In genomic region chr11:122491486-122491885, GRCh38 we compare ENCODE assay signal across 13 cellular contexts.
DNase-seq lines count a peak whose midpoint lies in the region; ATAC-seq and TF ChIP-seq lines count a peak whose summit lies in the region.
"Had no signal": no experiment of that assay in that cellular context is flagged by ENCODE, and none has a peak within 500 bp of the region (broad histone marks: within the 10 kb centered on the region; RNA-seq: fewer than 3 reads in every experiment).

No MANE protein-coding gene starts in this region.

- H3K27ac Mint-ChIP-seq in brain (peak overlapping the region in 3 of 5 experiments; percentile 38 to 59 (median 57)), glutamatergic neuron (ENCODE audit: unreplicated experiment) (no peak overlapping the region)
- H3K27ac Mint-ChIP-seq: natural killer cell had no signal

- POLR2A ChIA-PET in SK-N-SH (lab: Yijun Ruan, JAX): no interaction called here

- no peak overlapping the region for H3K27ac ChIP-seq in SK-N-SH (ENCODE audit: low read depth in 2 of 2, low read length in 1 of 2)
- peak overlapping the region in 1 of 2 donors; percentile 28 for H3K27ac ChIP-seq in aorta (ENCODE audit: low read depth in 1 of 2, low read length in 2 of 2)
- no peak overlapping the region for H3K27ac ChIP-seq in tibial artery
- H3K27ac ChIP-seq: coronary artery had no signal

- no peak overlapping the region for H3K4me3 Mint-ChIP-seq in brain
- H3K4me3 Mint-ChIP-seq in glutamatergic neuron (ENCODE audit: unreplicated experiment): no peak overlapping the region
- H3K4me3 Mint-ChIP-seq: natural killer cell had no signal

- peaks cover 0 to 3% of the 10 kb centered on the region in 2 experiments; a peak in 2 of 4 replicates for H3K4me1 ChIP-seq in SK-N-SH (ENCODE audit: control insufficient read depth in 1 of 2, insufficient read depth in 2 of 2, low read depth in 1 of 2, low read length in 1 of 2)
- H3K4me1 ChIP-seq in aorta (ENCODE audit: control insufficient read depth in 1 of 2, insufficient read depth in 2 of 2, low read length in 2 of 2): peaks cover 6 to 8% of the 10 kb centered on the region in 2 donors
- H3K4me1 ChIP-seq in tibial artery: peaks cover 0 to 24% (median 4%) of the 10 kb centered on the region in 4 donors

- TF ChIP-seq RAD21 in SK-N-SH (IDR thresholded peaks at IDR 0.05; ENCODE audit: low read length): no peak

- peaks cover 4% of the 10 kb centered on the region; the same call in 1 of the 2 replicates for H3K27me3 ChIP-seq in SK-N-SH (ENCODE audit: insufficient read depth)
- no peaks in the 10 kb centered on the region for H3K27me3 ChIP-seq in aorta (ENCODE audit: control insufficient read depth in 1 of 2, insufficient read depth in 2 of 2, low read length in 1 of 2)
- no peaks in the 10 kb centered on the region for H3K27me3 ChIP-seq in tibial artery

- H3K36me3 ChIP-seq in SK-N-SH (replicated peaks in 1 of 2; ENCODE audit: control insufficient read depth in 1 of 2, insufficient read depth in 2 of 2, low read length in 1 of 2) (no peaks in the 10 kb centered on the region), aorta (ENCODE audit: control insufficient read depth in 1 of 2, insufficient read depth in 2 of 2, low read length in 1 of 2) (no peaks in the 10 kb centered on the region), tibial artery (no peaks in the 10 kb centered on the region)

- peak; percentile 36; the same call in 1 of the 3 replicates for ATAC-seq in SK-N-SH treated with all-trans-retinoic acid at 6 μM for 48 hours
- ATAC-seq in left cardiac atrium: peak; percentile 73 to 77
- peak; percentile 55 for ATAC-seq in aorta (ENCODE audit: low FRiP score)
- ATAC-seq: natural killer cell had no signal

- WGBS in SK-N-SH (ENCODE audit: low lambda C conversion rate): 48% methylated on average over 2 of the region's 2 CpGs
- WGBS in aorta, 2 donors: 2 to 4% methylated on average over 2 of the region's 2 CpGs

- H3K36me3 Mint-ChIP-seq in brain (no peaks in the 10 kb centered on the region), glutamatergic neuron (ENCODE audit: unreplicated experiment) (no peaks in the 10 kb centered on the region)
- H3K36me3 Mint-ChIP-seq: natural killer cell had no signal

- H3K9me3 Mint-ChIP-seq in brain (peaks cover 0 to 6% (median 0%) of the 10 kb centered on the region in 5 experiments), glutamatergic neuron (ENCODE audit: unreplicated experiment) (no peaks in the 10 kb centered on the region)
- H3K9me3 Mint-ChIP-seq: natural killer cell had no signal

- H3K4me3 ChIP-seq in SK-N-SH (ENCODE audit: low read depth in 2 of 2, low read length in 1 of 2): no peak overlapping the region
- H3K4me3 ChIP-seq in aorta (ENCODE audit: low read length in 2 of 2): no peak overlapping the region
- no peak overlapping the region for H3K4me3 ChIP-seq in tibial artery
- H3K4me3 ChIP-seq: coronary artery had no signal

- no peaks in the 10 kb centered on the region for H3K79me2 ChIP-seq in SK-N-SH (ENCODE audit: insufficient read depth)

- H3F3A ChIP-seq in SK-N-SH (replicated peaks; ENCODE audit: insufficient read depth): no peaks in the 10 kb centered on the region

- H3K4me1 Mint-ChIP-seq in brain (peaks cover 6% of the 10 kb centered on the region), glutamatergic neuron (ENCODE audit: low read depth, unreplicated experiment) (no peaks in the 10 kb centered on the region)
- H3K4me1 Mint-ChIP-seq: natural killer cell had no signal

- TF ChIP-seq CTCF in SK-N-SH (IDR thresholded peaks at IDR 0.05) (no peak), brain (conservative IDR thresholded peaks at IDR 0.05) (no peak), tibial artery (IDR thresholded peaks at IDR 0.05) (no peak), glutamatergic neuron (IDR thresholded peaks at IDR 0.05; ENCODE audit: partially characterized antibody, unreplicated experiment) (no peak)

- H3K9ac ChIP-seq in SK-N-SH: no peak overlapping the region

- CTCF ChIA-PET in SK-N-SH (lab: Yijun Ruan, JAX): interaction anchor here (0.9 to 4.5 kb wide), 4 partner anchors 13 to 836 kb away, joined by 3 to 26 read pairs (median 6); no protein-coding TSS in a partner anchor

- no peaks in the 10 kb centered on the region for H3K9me2 ChIP-seq in SK-N-SH

- no peak for TF ChIP-seq EP300 in SK-N-SH (IDR thresholded peaks at IDR 0.05; ENCODE audit: borderline replicate concordance in 1 of 2, low read depth in 1 of 2, low read length in 1 of 2)

- no peak overlapping the region for H2AFZ ChIP-seq in SK-N-SH (ENCODE audit: low read depth)

- H3K27me3 Mint-ChIP-seq in brain (peaks cover 7% of the 10 kb centered on the region), glutamatergic neuron (ENCODE audit: unreplicated experiment) (no peaks in the 10 kb centered on the region)

- H3K9me3 ChIP-seq in SK-N-SH (no peaks in the 10 kb centered on the region), aorta (ENCODE audit: control insufficient read depth, low read length) (no peaks in the 10 kb centered on the region), tibial artery (no peaks in the 10 kb centered on the region)

- intact Hi-C loops in left cardiac atrium (cut with DNase I): no loop called here
- intact Hi-C loops in aorta (cut with DNase I): loop anchor here (5.0 to 10.0 kb wide), 3 partner anchors 124 to 279 kb away; no protein-coding TSS in a partner anchor
- intact Hi-C loops in tibial artery (cut with DNase I; ENCODE audit: low total_unique reads): no loop called here

- no peak overlapping the region for H3K4me2 ChIP-seq in SK-N-SH

- DNase-seq in SK-N-SH (no peak), left cardiac atrium (no peak), aorta (peak in 1 of 2 donors; percentile 50), tibial artery (no peak), islet precursor cell (no peak), glutamatergic neuron (no peak)
- DNase-seq: activated effector memory CD4-positive, alpha-beta T cell treated with anti-CD3 and anti-CD28 coated beads, Interleukin-2, amount 50 U/mL, for 16 hours; natural killer cell; SHP77 treated with DMSO at 0.1 percent for 48 hours; stimulated activated CD4-positive, alpha-beta T cell treated with anti-CD3 and anti-CD28 coated beads, Interleukin-2, amount 100 ng/mL, for 48 hours had no signal

- H4K20me1 ChIP-seq in SK-N-SH (ENCODE audit: insufficient read depth): no peaks in the 10 kb centered on the region

TF ChIP-seq in SK-N-SH treated with all-trans-retinoic acid at 6 μM for 48 hours, 23 proteins besides CTCF, POLR2A, EP300 and RAD21 (continues in another document):
- TF ChIP-seq OSR1 (CRISPR knock-in tag; IDR thresholded peaks at IDR 0.05) (no peak), POU6F1 (CRISPR knock-in tag; IDR thresholded peaks at IDR 0.05; ENCODE audit: borderline replicate concordance, low read depth) (no peak), BACH2 (CRISPR knock-in tag; IDR thresholded peaks at IDR 0.05; ENCODE audit: borderline replicate concordance) (no peak), ZNF565 (CRISPR knock-in tag; conservative IDR thresholded peaks at IDR 0.05; ENCODE audit: low read depth) (no peak), ESRRG (CRISPR knock-in tag; IDR thresholded peaks at IDR 0.05) (no peak)

TF ChIP-seq in SK-N-SH, 30 proteins besides CTCF, POLR2A, EP300 and RAD21 (continues in another document):
- TF ChIP-seq CHD2 (IDR thresholded peaks at IDR 0.05; ENCODE audit: low read length, partially characterized antibody) (no peak), NRF1 (IDR thresholded peaks at IDR 0.05; ENCODE audit: low read depth, low read length) (no peak), REST (IDR thresholded peaks at IDR 0.05; ENCODE audit: low read depth, low read length) (no peak), IRF3 (IDR thresholded peaks at IDR 0.05; ENCODE audit: low read depth, low read length) (no peak), FOXJ3 (CRISPR knock-in tag; IDR thresholded peaks at IDR 0.05) (no peak), SIN3A (IDR thresholded peaks at IDR 0.05; ENCODE audit: borderline replicate concordance, low read depth, low read length) (no peak), TCF12 (IDR thresholded peaks at IDR 0.05) (no peak), ELF1 (IDR thresholded peaks at IDR 0.05) (no peak), JUND (IDR thresholded peaks at IDR 0.05) (no peak), EZH2phosphoT487 (IDR thresholded peaks at IDR 0.05; ENCODE audit: borderline replicate concordance, low read depth) (no peak), SMC3 (IDR thresholded peaks at IDR 0.05; ENCODE audit: low read depth, low read length) (no peak)

Comparison
In these comparisons a context has a peak if more than half of its experiments do, and no peak if none do; other contexts are left out.
1. intact Hi-C loops: an anchor here in aorta (5.0 to 10.0 kb wide); none called in left cardiac atrium and tibial artery.